ENCODE assay signal across 1 cellular context in genomic region chr7:27606270-27607209, GRCh38.
TF ChIP-seq lines count a peak whose summit lies in the region.

No MANE protein-coding gene starts in this region.

TF ChIP-seq in HEK293, 187 proteins besides CTCF, POLR2A, EP300 and RAD21 (continued from another document and continues in another):
- TF ChIP-seq PRDM2 (tag by site-specific recombination; IDR thresholded peaks at IDR 0.05; ENCODE audit: borderline replicate concordance) (no peak), BCL11B (tag by site-specific recombination; IDR thresholded peaks at IDR 0.05; ENCODE audit: low read depth) (no peak), ZNF571 (tag by site-specific recombination; IDR thresholded peaks at IDR 0.05) (no peak), KLF10 (tag by site-specific recombination; IDR thresholded peaks at IDR 0.05) (peak; percentile 76), MEIS1 (CRISPR knock-in tag; IDR thresholded peaks at IDR 0.05; ENCODE audit: borderline replicate concordance) (no peak), ZNF677 (tag by site-specific recombination; IDR thresholded peaks at IDR 0.05) (no peak), ZFP69B (tag by site-specific recombination; IDR thresholded peaks at IDR 0.05) (no peak), ZNF701 (tag by site-specific recombination; IDR thresholded peaks at IDR 0.05) (no peak), ZNF175 (tag by site-specific recombination; IDR thresholded peaks at IDR 0.05) (no peak), PRDM4 (tag by site-specific recombination; IDR thresholded peaks at IDR 0.05) (peak; percentile 91), ZNF549 (tag by site-specific recombination; IDR thresholded peaks at IDR 0.05) (no peak), SCRT1 (tag by site-specific recombination; IDR thresholded peaks at IDR 0.05; ENCODE audit: borderline replicate concordance) (no peak), ZNF529 (tag by site-specific recombination; IDR thresholded peaks at IDR 0.05; ENCODE audit: insufficient replicate concordance) (no peak), ZNF335 (tag by site-specific recombination; conservative IDR thresholded peaks at IDR 0.05) (0 out of 2 replicates have a peak, but pooled peaks have one; percentile 26), KLF1 (tag by site-specific recombination; IDR thresholded peaks at IDR 0.05) (no peak), SALL2 (tag by site-specific recombination; IDR thresholded peaks at IDR 0.05; ENCODE audit: borderline replicate concordance) (no peak), TCF7L2 (IDR thresholded peaks at IDR 0.05; ENCODE audit: borderline replicate concordance, low read depth, low read length) (peak; percentile 100), ZNF157 (tag by site-specific recombination; IDR thresholded peaks at IDR 0.05) (no peak), ZNF580 (tag by site-specific recombination; IDR thresholded peaks at IDR 0.05) (peak; percentile 82; the same call in 1 of the 2 replicates), ZNF214 (tag by site-specific recombination; IDR thresholded peaks at IDR 0.05; ENCODE audit: borderline replicate concordance) (no peak), ZNF23 (tag by site-specific recombination; IDR thresholded peaks at IDR 0.05; ENCODE audit: borderline replicate concordance) (no peak), ZNF596 (tag by site-specific recombination; IDR thresholded peaks at IDR 0.05) (peak; percentile 60), ZNF391 (tag by site-specific recombination; IDR thresholded peaks at IDR 0.05; ENCODE audit: borderline replicate concordance, low read depth) (no peak), RBAK (tag by site-specific recombination; IDR thresholded peaks at IDR 0.05) (no peak), ZBTB1 (tag by site-specific recombination; IDR thresholded peaks at IDR 0.05) (no peak; the same call in 1 of the 2 replicates), ZNF792 (tag by site-specific recombination; IDR thresholded peaks at IDR 0.05) (no peak), EGR2 (tag by site-specific recombination; IDR thresholded peaks at IDR 0.05; ENCODE audit: low read depth) (no peak), ZNF266 (tag by site-specific recombination; IDR thresholded peaks at IDR 0.05; ENCODE audit: low read depth) (no peak), PATZ1 (tag by site-specific recombination; IDR thresholded peaks at IDR 0.05) (peak; percentile 12; the same call in 1 of the 2 replicates), ZNF416 (tag by site-specific recombination; IDR thresholded peaks at IDR 0.05) (no peak), ZBTB48 (tag by site-specific recombination; IDR thresholded peaks at IDR 0.05) (no peak), ZNF521 (tag by site-specific recombination; IDR thresholded peaks at IDR 0.05) (no peak), TRIM28 (IDR thresholded peaks at IDR 0.05; ENCODE audit: borderline replicate concordance, low read length) (peak; percentile 82; the same call in 1 of the 2 replicates), SP7 (tag by site-specific recombination; IDR thresholded peaks at IDR 0.05) (peak; percentile 95), ZNF10 (tag by site-specific recombination; IDR thresholded peaks at IDR 0.05) (peak; percentile 74; the same call in 1 of the 2 replicates), ZFP3 (tag by site-specific recombination; IDR thresholded peaks at IDR 0.05; ENCODE audit: low read depth) (no peak), ZNF292 (tag by site-specific recombination; IDR thresholded peaks at IDR 0.05; ENCODE audit: borderline replicate concordance, low read depth) (no peak), ZNF211 (tag by site-specific recombination; IDR thresholded peaks at IDR 0.05; ENCODE audit: low read depth) (no peak), ZNF366 (tag by site-specific recombination; conservative IDR thresholded peaks at IDR 0.05) (peak; percentile 86), ZNF629 (tag by site-specific recombination; IDR thresholded peaks at IDR 0.05) (peak; percentile 74), MZF1 (tag by site-specific recombination; IDR thresholded peaks at IDR 0.05; ENCODE audit: borderline replicate concordance) (peak; percentile 61; the same call in 1 of the 2 replicates), ZBTB6 (tag by site-specific recombination; IDR thresholded peaks at IDR 0.05) (peak; percentile 39; the same call in 1 of the 2 replicates), HOXC10 (CRISPR knock-in tag; IDR thresholded peaks at IDR 0.05) (no peak), INSM2 (tag by site-specific recombination; IDR thresholded peaks at IDR 0.05) (0 out of 2 replicates have a peak, but pooled peaks have one; percentile 25), ZNF692 (tag by site-specific recombination; IDR thresholded peaks at IDR 0.05) (no peak), HIC1 (tag by site-specific recombination; IDR thresholded peaks at IDR 0.05) (peak; percentile 88), ZNF221 (tag by site-specific recombination; IDR thresholded peaks at IDR 0.05; ENCODE audit: borderline replicate concordance) (no peak), GLIS1 (tag by site-specific recombination; IDR thresholded peaks at IDR 0.05) (0 out of 2 replicates have a peak, but pooled peaks have one; percentile 9), ZBTB21 (tag by site-specific recombination; IDR thresholded peaks at IDR 0.05) (no peak)
